ENCODE assay signal across 28 cellular contexts in genomic region chr1:22932803-22933470, GRCh38. TPM values are rescaled to one million over a fixed set of nuclear protein-coding genes. Genes with fewer than 3 reads are reported as not detected.
"Had no signal": no experiment of that assay in that cellular context is flagged by ENCODE, and none has a peak within 500 bp of the region (broad histone marks: within the 10 kb centered on the region; RNA-seq: fewer than 3 reads in every experiment).

No MANE protein-coding gene starts in this region.

- H3K4me1 ChIP-seq: left ventricle myocardium inferior, right lobe of liver had no signal

- H3K9me3 ChIP-seq: right lobe of liver had no signal

- H3K9me3 Mint-ChIP-seq: activated naive CD8-positive, alpha-beta T cell treated with anti-CD3 and anti-CD28 coated beads for 36 hours; activated T-cell treated with anti-CD3 and anti-CD28 coated beads, Interleukin-2, amount 50 U/mL, for 72 hours; T-cell had no signal

- H3K27me3 ChIP-seq: dorsolateral prefrontal cortex, right lobe of liver had no signal

- H3K36me3 Mint-ChIP-seq: activated naive CD8-positive, alpha-beta T cell treated with anti-CD3 and anti-CD28 coated beads for 36 hours; T-cell had no signal

- DNase-seq: activated CD4-positive, alpha-beta T cell treated with anti-CD3 and anti-CD28 coated beads, Interleukin-2, amount 50 U/mL, for 1 hour; activated gamma-delta T cell treated with Interleukin-2 at 50 U/mL for 16 hours; activated naive CD8-positive, alpha-beta T cell treated with anti-CD3 and anti-CD28 coated beads for 36 hours; activated T-cell treated with anti-CD3 and anti-CD28 coated beads, Interleukin-2, amount 50 U/mL, for 72 hours; amygdala; caudate nucleus; dorsolateral prefrontal cortex; foreskin melanocyte; left ventricle myocardium inferior; mammary epithelial cell; nephron progenitor cell; stimulated activated CD4-positive, alpha-beta T cell treated with anti-CD3 and anti-CD28 coated beads, Interleukin-12 subunit alpha, Interleukin-12 subunit beta, amount 100 ng/mL, for 4 hours; stimulated activated CD4-positive, alpha-beta T cell treated with anti-CD3 and anti-CD28 coated beads, Interleukin-1b, Interleukin-23, amount 100 ng/mL, for 48 hours; stimulated activated CD8-positive, alpha-beta memory T cell treated with anti-CD3 and anti-CD28 coated beads, Interleukin-4, amount 100 ng/mL, for 48 hours; stimulated activated naive CD4-positive, alpha-beta T cell; T-cell; T-helper 9 cell had no signal

- H3K4me3 Mint-ChIP-seq: activated naive CD8-positive, alpha-beta T cell treated with anti-CD3 and anti-CD28 coated beads for 36 hours; activated T-cell treated with anti-CD3 and anti-CD28 coated beads, Interleukin-2, amount 50 U/mL, for 72 hours; nephron progenitor cell; T-cell had no signal

- H3K27ac Mint-ChIP-seq: activated naive CD8-positive, alpha-beta T cell treated with anti-CD3 and anti-CD28 coated beads for 36 hours; activated T-cell treated with anti-CD3 and anti-CD28 coated beads, Interleukin-2, amount 50 U/mL, for 72 hours; nephron progenitor cell; T-cell had no signal

- H3K27ac ChIP-seq: dorsolateral prefrontal cortex, epithelial cell of prostate, left ventricle myocardium inferior, right lobe of liver had no signal

- H3K4me1 Mint-ChIP-seq: activated naive CD8-positive, alpha-beta T cell treated with anti-CD3 and anti-CD28 coated beads for 36 hours; nephron progenitor cell; T-cell had no signal

- H3K4me3 ChIP-seq: dorsolateral prefrontal cortex, left ventricle myocardium inferior, right lobe of liver had no signal

- H3K36me3 ChIP-seq: left ventricle myocardium inferior, right lobe of liver had no signal

- ATAC-seq: activated T-cell treated with anti-CD3 and anti-CD28 coated beads, Interleukin-2, amount 50 U/mL, for 72 hours; right lobe of liver; SK-N-SH treated with all-trans-retinoic acid at 6 μM for 48 hours; T-cell had no signal

RNA-seq across cellular contexts. Expression of gene LACTBL1, which starts 39.7 kb away (rescaled TPM):
- total RNA-seq: activated CD8-positive, alpha-beta memory T cell treated with anti-CD3 and anti-CD28 coated beads for 36 hours; activated naive CD8-positive, alpha-beta T cell treated with anti-CD3 and anti-CD28 coated beads for 36 hours; activated T-cell treated with anti-CD3 and anti-CD28 coated beads, Interleukin-2, amount 50 U/mL, for 72 hours; fibroblast of lung; kidney epithelial cell; left ventricle myocardium inferior; mammary epithelial cell; myocyte; osteocyte; pulmonary artery endothelial cell; right lobe of liver; T-cell; urinary bladder had no signal
- polyA plus RNA-seq: fibroblast of lung, mammary epithelial cell, thymus, urinary bladder had no signal
